ENCODE assay signal across 15 cellular contexts in genomic region chr10:1392127-1392526, GRCh38.
DNase-seq lines count a peak whose midpoint lies in the region; ATAC-seq lines count a peak whose summit lies in the region.
"Had no signal": no experiment of that assay in that cellular context is flagged by ENCODE, and none has a peak within 500 bp of the region (broad histone marks: within the 10 kb centered on the region; RNA-seq: fewer than 3 reads in every experiment).

No MANE protein-coding gene starts in this region.

- DNase-seq in activated CD8-positive, alpha-beta memory T cell treated with anti-CD3 and anti-CD28 coated beads for 24 hours: peak; percentile 11
- DNase-seq in activated CD8-positive, alpha-beta memory T cell treated with anti-CD3 and anti-CD28 coated beads, Interleukin-2, amount 50 U/mL, for 4 hours: no peak
- DNase-seq in cerebellar cortex (ENCODE audit: low spot score) (peak; percentile 74), midbrain (lab: John Stamatoyannopoulos, UW) (peak; percentile 13), MV-4-11 (lab: John Stamatoyannopoulos, UW) (no peak), cortex of kidney (lab: John Stamatoyannopoulos, UW) (no peak)
- DNase-seq: 8988T; AML-193; Calu3; CD4-positive, CD25-positive, alpha-beta regulatory T cell; DMS79; H7; IMR-90 had no signal

- ATAC-seq in GM19351 (IDR thresholded peaks at IDR 0.05; ENCODE audit: unreplicated experiment): no peak
- ATAC-seq: GM23338 had no signal

Comparison
In these comparisons a context has a peak if more than half of its experiments do, and no peak if none do; other contexts are left out.
1. DNase-seq: peak in activated CD8-positive, alpha-beta memory T cell treated with anti-CD3 and anti-CD28 coated beads for 24 hours (single experiment), cerebellar cortex (single experiment) and midbrain (single experiment); none in activated CD8-positive, alpha-beta memory T cell treated with anti-CD3 and anti-CD28 coated beads, Interleukin-2, amount 50 U/mL, for 4 hours (single experiment), MV-4-11 (single experiment) and cortex of kidney (single experiment).